Comparison of ENCODE assay signal across 1 cellular context in the genomic region with DNA sequence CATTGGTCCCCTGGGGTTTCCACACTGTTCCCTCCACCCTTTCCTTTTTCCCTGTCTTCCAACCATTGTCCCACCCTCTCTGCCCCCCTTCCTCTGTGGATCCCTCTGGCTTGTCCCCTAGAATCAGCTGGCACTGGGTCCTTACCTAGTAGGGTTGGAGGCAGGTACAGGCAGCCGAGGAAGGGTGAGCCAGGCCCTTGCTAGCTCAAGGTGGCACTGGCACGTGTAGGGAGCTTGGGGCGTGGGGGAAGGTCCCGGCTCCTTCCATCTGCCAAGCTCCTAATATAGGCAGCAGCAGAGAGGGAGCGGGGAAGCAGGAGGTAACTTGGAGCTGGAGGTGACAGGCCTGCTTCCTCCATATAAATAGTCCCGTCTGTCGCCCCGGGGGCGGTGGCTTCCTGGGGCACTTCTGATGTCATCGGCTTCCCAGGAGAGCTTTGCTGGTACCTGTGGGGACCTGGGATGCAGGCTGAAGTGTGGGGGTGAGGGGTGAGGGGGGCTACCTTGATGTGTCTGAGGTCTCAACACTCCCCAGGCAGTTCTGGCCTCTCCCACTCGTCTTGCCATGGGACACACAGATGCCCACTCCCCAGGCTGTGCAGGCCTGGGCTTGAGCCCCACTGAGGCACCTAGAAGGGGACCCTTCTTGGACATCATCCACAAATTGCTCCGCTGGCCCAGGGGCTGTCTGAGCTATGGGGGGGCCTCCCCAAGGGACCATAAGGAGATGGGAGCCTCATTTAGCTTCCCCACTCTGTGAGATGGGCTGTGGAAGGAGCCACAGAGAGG.
TF ChIP-seq lines count a peak whose summit lies in the region.

No MANE protein-coding gene starts in this region.

TF ChIP-seq in K562, 482 proteins besides CTCF, POLR2A, EP300 and RAD21:
- TF ChIP-seq, protein P1, sequence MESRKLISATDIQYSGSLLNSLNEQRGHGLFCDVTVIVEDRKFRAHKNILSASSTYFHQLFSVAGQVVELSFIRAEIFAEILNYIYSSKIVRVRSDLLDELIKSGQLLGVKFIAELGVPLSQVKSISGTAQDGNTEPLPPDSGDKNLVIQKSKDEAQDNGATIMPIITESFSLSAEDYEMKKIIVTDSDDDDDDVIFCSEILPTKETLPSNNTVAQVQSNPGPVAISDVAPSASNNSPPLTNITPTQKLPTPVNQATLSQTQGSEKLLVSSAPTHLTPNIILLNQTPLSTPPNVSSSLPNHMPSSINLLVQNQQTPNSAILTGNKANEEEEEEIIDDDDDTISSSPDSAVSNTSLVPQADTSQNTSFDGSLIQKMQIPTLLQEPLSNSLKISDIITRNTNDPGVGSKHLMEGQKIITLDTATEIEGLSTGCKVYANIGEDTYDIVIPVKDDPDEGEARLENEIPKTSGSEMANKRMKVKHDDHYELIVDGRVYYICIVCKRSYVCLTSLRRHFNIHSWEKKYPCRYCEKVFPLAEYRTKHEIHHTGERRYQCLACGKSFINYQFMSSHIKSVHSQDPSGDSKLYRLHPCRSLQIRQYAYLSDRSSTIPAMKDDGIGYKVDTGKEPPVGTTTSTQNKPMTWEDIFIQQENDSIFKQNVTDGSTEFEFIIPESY (CRISPR knock-in tag; IDR thresholded peaks at IDR 0.05): no peak
- TF ChIP-seq, protein P2, sequence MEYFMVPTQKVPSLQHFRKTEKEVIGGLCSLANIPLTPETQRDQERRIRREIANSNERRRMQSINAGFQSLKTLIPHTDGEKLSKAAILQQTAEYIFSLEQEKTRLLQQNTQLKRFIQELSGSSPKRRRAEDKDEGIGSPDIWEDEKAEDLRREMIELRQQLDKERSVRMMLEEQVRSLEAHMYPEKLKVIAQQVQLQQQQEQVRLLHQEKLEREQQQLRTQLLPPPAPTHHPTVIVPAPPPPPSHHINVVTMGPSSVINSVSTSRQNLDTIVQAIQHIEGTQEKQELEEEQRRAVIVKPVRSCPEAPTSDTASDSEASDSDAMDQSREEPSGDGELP (CRISPR knock-in tag; IDR thresholded peaks at IDR 0.05; ENCODE audit: borderline replicate concordance): peak; percentile 14; the same call in 1 of the 2 replicates
